ENCODE assay signal across 8 cellular contexts in genomic region chr22:35023692-35024363, GRCh38. TPM values are rescaled to one million over a fixed set of nuclear protein-coding genes. Genes with fewer than 3 reads are reported as not detected.
DNase-seq lines count a peak whose midpoint lies in the region; ATAC-seq and TF ChIP-seq lines count a peak whose summit lies in the region.

No MANE protein-coding gene starts in this region.

- CTCF ChIA-PET in MCF 10A (lab: Yijun Ruan, JAX) = interaction anchor here (0.6 to 1.0 kb wide), 3 partner anchors 13 to 1093 kb away, joined by 3 read pairs; no protein-coding TSS in a partner anchor

- in situ Hi-C loops in T47D (cut with HindIII; ENCODE audit: low pct_unique_long_range_greater_than_20kb, low sequenced_read_pairs) = no loop called here

- no peak overlapping the region for H3K27ac ChIP-seq in thoracic aorta

- intact Hi-C loops in MCF 10A (cut with micrococcal nuclease) = no loop called here

- peaks cover 4% of the 10 kb centered on the region for H3K36me3 Mint-ChIP-seq in MCF 10A (ENCODE audit: insufficient read depth, unreplicated experiment)
- H3K36me3 Mint-ChIP-seq in nephron progenitor cell (ENCODE audit: low read depth) = no peaks in the 10 kb centered on the region

- H3K4me3 Mint-ChIP-seq in MCF 10A (ENCODE audit: unreplicated experiment) (no peak overlapping the region), nephron progenitor cell (no peak overlapping the region)

- H3K9me3 ChIP-seq in thoracic aorta = no peaks in the 10 kb centered on the region

- no peak for ATAC-seq in thoracic aorta (ENCODE audit: insufficient number of reproducible peaks, low FRiP score, low read depth)
- no peak for ATAC-seq in HG03520 (IDR thresholded peaks at IDR 0.05; ENCODE audit: unreplicated experiment)

- H3K4me1 Mint-ChIP-seq in MCF 10A (ENCODE audit: insufficient read depth, unreplicated experiment) (no peaks in the 10 kb centered on the region), nephron progenitor cell (peaks cover 22% of the 10 kb centered on the region)

- TF ChIP-seq CTCF in MCF 10A (IDR thresholded peaks at IDR 0.05; ENCODE audit: unreplicated experiment) (no peak), fibroblast of pulmonary artery (IDR thresholded peaks at IDR 0.05; ENCODE audit: low read length, missing control alignments) (peak; percentile 77), nephron progenitor cell (IDR thresholded peaks at IDR 0.05) (peak; percentile 97), thoracic aorta (IDR thresholded peaks at IDR 0.05) (peak; percentile 37)

- no peaks in the 10 kb centered on the region for H3K36me3 ChIP-seq in thoracic aorta

- POLR2A ChIA-PET in MCF 10A (lab: Yijun Ruan, JAX) = no interaction called here

- H3K27ac Mint-ChIP-seq in MCF 10A (ENCODE audit: low read depth, unreplicated experiment) (no peak overlapping the region), nephron progenitor cell (no peak overlapping the region)

- H3K9me3 Mint-ChIP-seq in MCF 10A (ENCODE audit: unreplicated experiment) (peaks cover 29% of the 10 kb centered on the region), nephron progenitor cell (peaks cover 33% of the 10 kb centered on the region)

- H3K27me3 ChIP-seq in thoracic aorta (replicated peaks; ENCODE audit: insufficient read depth) = no peaks in the 10 kb centered on the region

- no peaks in the 10 kb centered on the region for H3K27me3 Mint-ChIP-seq in MCF 10A (ENCODE audit: insufficient read depth, unreplicated experiment)
- peaks cover 42% of the 10 kb centered on the region for H3K27me3 Mint-ChIP-seq in nephron progenitor cell (ENCODE audit: low read depth, poor library complexity)

- no peaks in the 10 kb centered on the region for H3K4me1 ChIP-seq in thoracic aorta (ENCODE audit: control insufficient read depth in 1 of 2, low read depth in 2 of 2)

- BruUV-seq in MCF 10A (replicated peaks; lab: Mats Ljungman, UMichigan) = no TSS peak

- no peak overlapping the region for H3K4me3 ChIP-seq in fibroblast of pulmonary artery (replicated peaks; ENCODE audit: low read depth, low read length)
- no peak overlapping the region for H3K4me3 ChIP-seq in thoracic aorta

- DNase-seq in T47D (ENCODE audit: low read depth in 1 of 2, low spot score in 1 of 2) (peak; percentile 40 to 63), MCF 10A (ENCODE audit: unreplicated experiment) (no peak), NCI-H526 treated with DMSO at 0.1 percent for 48 hours (lab: John Stamatoyannopoulos, UW) (peak; percentile 28), fibroblast of pulmonary artery (ENCODE audit: low read depth) (peak; percentile 48), nephron progenitor cell (peak; percentile 96), thoracic aorta (ENCODE audit: low spot score) (no peak)
- DNase-seq in activated CD8-positive, alpha-beta memory T cell treated with anti-CD3 and anti-CD28 coated beads, Interleukin-2, amount 50 U/mL, for 4 hours = peak; percentile 39

RNA-seq across cellular contexts. Expression of gene ISX, which starts 42.1 kb away (rescaled TPM):
- total RNA-seq in MCF 10A (2022) = not detected in 2 replicates
- not detected for total RNA-seq in thoracic aorta

Comparison
In these comparisons a context has a peak if more than half of its experiments do, and no peak if none do; other contexts are left out.
1. DNase-seq: peak in T47D (2 of 2), NCI-H526 treated with DMSO at 0.1 percent for 48 hours (single experiment), activated CD8-positive, alpha-beta memory T cell treated with anti-CD3 and anti-CD28 coated beads, Interleukin-2, amount 50 U/mL, for 4 hours (single experiment), fibroblast of pulmonary artery (single experiment) and nephron progenitor cell (single experiment); none in MCF 10A (single experiment) and thoracic aorta (single experiment).